1 cellular context compared by ENCODE assay signal in the genomic region with DNA sequence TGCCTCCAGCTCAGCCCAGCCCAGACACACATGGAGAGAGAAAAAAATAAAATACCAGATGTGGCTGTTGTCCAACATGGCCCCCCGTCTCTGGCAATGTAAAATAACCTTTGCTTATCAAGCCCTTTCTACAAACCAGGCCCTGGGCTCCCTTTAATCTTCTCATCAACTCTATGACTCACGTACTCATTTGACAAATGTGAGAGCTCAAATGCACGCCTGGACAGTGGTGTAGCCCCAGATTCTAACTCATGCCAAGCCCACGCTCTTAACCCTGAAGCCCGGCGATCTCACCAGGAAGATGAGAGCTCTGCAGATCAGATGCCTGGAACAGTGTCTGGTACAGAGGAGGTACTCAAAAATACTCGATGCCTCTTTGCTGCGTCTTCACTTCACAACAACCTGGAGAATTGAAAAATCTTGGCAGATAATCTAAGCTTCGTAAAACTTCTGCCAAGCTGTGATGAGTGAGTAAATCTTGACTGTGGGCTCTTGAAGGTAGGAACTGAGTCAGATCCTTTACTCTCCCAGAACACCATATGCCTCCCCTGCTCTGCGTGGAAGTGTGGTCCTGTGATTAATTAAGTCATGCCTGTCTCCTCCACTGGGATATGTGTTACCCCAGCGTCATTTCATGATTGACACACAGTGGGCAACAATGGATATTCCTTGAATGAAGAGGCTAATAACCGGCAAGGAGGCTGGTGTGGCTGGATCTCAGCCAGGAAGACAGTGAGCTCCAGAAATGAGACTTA.
TF ChIP-seq lines count a peak whose summit lies in the region.

No MANE protein-coding gene starts in this region.

TF ChIP-seq in SK-N-SH, 30 proteins besides CTCF, POLR2A, EP300 and RAD21 (continued from another document):
- TF ChIP-seq, protein P1, sequence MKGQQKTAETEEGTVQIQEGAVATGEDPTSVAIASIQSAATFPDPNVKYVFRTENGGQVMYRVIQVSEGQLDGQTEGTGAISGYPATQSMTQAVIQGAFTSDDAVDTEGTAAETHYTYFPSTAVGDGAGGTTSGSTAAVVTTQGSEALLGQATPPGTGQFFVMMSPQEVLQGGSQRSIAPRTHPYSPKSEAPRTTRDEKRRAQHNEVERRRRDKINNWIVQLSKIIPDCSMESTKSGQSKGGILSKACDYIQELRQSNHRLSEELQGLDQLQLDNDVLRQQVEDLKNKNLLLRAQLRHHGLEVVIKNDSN (IDR thresholded peaks at IDR 0.05; ENCODE audit: borderline replicate concordance, low read depth) = no peak
- TF ChIP-seq NRF1 (IDR thresholded peaks at IDR 0.05; ENCODE audit: low read depth, low read length) (no peak), TCF12 (IDR thresholded peaks at IDR 0.05) (peak; percentile 62), ELF1 (IDR thresholded peaks at IDR 0.05) (no peak), GATA2 (CRISPR knock-in tag; IDR thresholded peaks at IDR 0.05) (peak; percentile 96), POLR2AphosphoS5 (IDR thresholded peaks at IDR 0.05; ENCODE audit: low read depth, low read length) (peak; percentile 20; the same call in 1 of the 2 replicates), TAF1 (IDR thresholded peaks at IDR 0.05; ENCODE audit: borderline replicate concordance, low read depth, low read length) (no peak), MEF2A (IDR thresholded peaks at IDR 0.05; ENCODE audit: borderline replicate concordance, low read depth) (no peak), SMC3 (IDR thresholded peaks at IDR 0.05; ENCODE audit: low read depth, low read length) (no peak), MXI1 (IDR thresholded peaks at IDR 0.05; ENCODE audit: low read depth, low read length) (peak; percentile 73), RFX5 (IDR thresholded peaks at IDR 0.05; ENCODE audit: low read length) (no peak), GABPA (IDR thresholded peaks at IDR 0.05; ENCODE audit: low read depth) (no peak), EZH2phosphoT487 (IDR thresholded peaks at IDR 0.05; ENCODE audit: borderline replicate concordance, low read depth) (no peak), RXRA (IDR thresholded peaks at IDR 0.05; ENCODE audit: borderline replicate concordance, low read depth) (no peak), TEAD4 (IDR thresholded peaks at IDR 0.05; ENCODE audit: borderline replicate concordance, insufficient read depth) (0 out of 2 replicates have a peak, but pooled peaks have one; percentile 34), RCOR1 (IDR thresholded peaks at IDR 0.05; ENCODE audit: low read length) (peak; percentile 95), JUND (IDR thresholded peaks at IDR 0.05) (peak; percentile 29; the same call in 1 of the 2 replicates), FOXM1 (IDR thresholded peaks at IDR 0.05; ENCODE audit: low read depth) (no peak), SIN3A (IDR thresholded peaks at IDR 0.05; ENCODE audit: borderline replicate concordance, low read depth, low read length) (no peak), FOSL2 (IDR thresholded peaks at IDR 0.05; ENCODE audit: borderline replicate concordance, low read depth) (peak; percentile 35; the same call in 1 of the 2 replicates), NFIC (IDR thresholded peaks at IDR 0.05; ENCODE audit: borderline replicate concordance) (peak; percentile 46; the same call in 1 of the 2 replicates)
- TF ChIP-seq, protein P2, sequence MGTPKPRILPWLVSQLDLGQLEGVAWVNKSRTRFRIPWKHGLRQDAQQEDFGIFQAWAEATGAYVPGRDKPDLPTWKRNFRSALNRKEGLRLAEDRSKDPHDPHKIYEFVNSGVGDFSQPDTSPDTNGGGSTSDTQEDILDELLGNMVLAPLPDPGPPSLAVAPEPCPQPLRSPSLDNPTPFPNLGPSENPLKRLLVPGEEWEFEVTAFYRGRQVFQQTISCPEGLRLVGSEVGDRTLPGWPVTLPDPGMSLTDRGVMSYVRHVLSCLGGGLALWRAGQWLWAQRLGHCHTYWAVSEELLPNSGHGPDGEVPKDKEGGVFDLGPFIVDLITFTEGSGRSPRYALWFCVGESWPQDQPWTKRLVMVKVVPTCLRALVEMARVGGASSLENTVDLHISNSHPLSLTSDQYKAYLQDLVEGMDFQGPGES (IDR thresholded peaks at IDR 0.05; ENCODE audit: low read depth, low read length) = no peak
- TF ChIP-seq, protein P3, sequence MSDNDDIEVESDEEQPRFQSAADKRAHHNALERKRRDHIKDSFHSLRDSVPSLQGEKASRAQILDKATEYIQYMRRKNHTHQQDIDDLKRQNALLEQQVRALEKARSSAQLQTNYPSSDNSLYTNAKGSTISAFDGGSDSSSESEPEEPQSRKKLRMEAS (IDR thresholded peaks at IDR 0.05; ENCODE audit: low read depth) = no peak
- TF ChIP-seq, protein P4, sequence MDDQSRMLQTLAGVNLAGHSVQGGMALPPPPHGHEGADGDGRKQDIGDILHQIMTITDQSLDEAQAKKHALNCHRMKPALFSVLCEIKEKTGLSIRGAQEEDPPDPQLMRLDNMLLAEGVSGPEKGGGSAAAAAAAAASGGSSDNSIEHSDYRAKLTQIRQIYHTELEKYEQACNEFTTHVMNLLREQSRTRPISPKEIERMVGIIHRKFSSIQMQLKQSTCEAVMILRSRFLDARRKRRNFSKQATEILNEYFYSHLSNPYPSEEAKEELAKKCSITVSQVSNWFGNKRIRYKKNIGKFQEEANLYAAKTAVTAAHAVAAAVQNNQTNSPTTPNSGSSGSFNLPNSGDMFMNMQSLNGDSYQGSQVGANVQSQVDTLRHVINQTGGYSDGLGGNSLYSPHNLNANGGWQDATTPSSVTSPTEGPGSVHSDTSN (IDR thresholded peaks at IDR 0.05) = peak; percentile 33
- TF ChIP-seq, protein P5, sequence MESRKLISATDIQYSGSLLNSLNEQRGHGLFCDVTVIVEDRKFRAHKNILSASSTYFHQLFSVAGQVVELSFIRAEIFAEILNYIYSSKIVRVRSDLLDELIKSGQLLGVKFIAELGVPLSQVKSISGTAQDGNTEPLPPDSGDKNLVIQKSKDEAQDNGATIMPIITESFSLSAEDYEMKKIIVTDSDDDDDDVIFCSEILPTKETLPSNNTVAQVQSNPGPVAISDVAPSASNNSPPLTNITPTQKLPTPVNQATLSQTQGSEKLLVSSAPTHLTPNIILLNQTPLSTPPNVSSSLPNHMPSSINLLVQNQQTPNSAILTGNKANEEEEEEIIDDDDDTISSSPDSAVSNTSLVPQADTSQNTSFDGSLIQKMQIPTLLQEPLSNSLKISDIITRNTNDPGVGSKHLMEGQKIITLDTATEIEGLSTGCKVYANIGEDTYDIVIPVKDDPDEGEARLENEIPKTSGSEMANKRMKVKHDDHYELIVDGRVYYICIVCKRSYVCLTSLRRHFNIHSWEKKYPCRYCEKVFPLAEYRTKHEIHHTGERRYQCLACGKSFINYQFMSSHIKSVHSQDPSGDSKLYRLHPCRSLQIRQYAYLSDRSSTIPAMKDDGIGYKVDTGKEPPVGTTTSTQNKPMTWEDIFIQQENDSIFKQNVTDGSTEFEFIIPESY (IDR thresholded peaks at IDR 0.05; ENCODE audit: borderline replicate concordance, low read depth) = no peak
- TF ChIP-seq, protein P6, sequence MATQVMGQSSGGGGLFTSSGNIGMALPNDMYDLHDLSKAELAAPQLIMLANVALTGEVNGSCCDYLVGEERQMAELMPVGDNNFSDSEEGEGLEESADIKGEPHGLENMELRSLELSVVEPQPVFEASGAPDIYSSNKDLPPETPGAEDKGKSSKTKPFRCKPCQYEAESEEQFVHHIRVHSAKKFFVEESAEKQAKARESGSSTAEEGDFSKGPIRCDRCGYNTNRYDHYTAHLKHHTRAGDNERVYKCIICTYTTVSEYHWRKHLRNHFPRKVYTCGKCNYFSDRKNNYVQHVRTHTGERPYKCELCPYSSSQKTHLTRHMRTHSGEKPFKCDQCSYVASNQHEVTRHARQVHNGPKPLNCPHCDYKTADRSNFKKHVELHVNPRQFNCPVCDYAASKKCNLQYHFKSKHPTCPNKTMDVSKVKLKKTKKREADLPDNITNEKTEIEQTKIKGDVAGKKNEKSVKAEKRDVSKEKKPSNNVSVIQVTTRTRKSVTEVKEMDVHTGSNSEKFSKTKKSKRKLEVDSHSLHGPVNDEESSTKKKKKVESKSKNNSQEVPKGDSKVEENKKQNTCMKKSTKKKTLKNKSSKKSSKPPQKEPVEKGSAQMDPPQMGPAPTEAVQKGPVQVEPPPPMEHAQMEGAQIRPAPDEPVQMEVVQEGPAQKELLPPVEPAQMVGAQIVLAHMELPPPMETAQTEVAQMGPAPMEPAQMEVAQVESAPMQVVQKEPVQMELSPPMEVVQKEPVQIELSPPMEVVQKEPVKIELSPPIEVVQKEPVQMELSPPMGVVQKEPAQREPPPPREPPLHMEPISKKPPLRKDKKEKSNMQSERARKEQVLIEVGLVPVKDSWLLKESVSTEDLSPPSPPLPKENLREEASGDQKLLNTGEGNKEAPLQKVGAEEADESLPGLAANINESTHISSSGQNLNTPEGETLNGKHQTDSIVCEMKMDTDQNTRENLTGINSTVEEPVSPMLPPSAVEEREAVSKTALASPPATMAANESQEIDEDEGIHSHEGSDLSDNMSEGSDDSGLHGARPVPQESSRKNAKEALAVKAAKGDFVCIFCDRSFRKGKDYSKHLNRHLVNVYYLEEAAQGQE (IDR thresholded peaks at IDR 0.05; ENCODE audit: low read depth, low read length) = no peak
